ENCODE assay signal across 1 cellular context in the genomic region with DNA sequence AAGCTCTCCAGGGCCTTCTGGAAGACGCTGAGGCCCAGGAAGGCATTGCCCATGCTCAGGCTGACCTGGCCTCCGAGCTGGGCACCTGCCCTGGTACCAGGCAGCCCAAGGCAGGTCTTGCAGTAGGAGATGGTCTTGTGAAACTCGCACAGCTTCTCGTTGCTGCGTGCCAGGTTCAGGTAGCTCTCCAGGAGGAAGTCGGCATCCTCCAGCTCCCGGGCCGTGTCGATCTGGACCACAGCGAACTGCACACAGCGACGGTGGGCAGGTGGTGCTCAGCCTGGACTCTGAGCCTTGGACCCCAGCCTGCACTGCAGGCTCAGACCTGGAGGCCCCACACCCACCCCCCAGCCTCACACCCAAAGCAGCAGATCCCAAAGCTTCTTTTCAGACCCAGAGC.
TF ChIP-seq lines count a peak whose summit lies in the region.

No MANE protein-coding gene starts in this region.

TF ChIP-seq in HepG2, 621 proteins besides CTCF, POLR2A, EP300 and RAD21:
- TF ChIP-seq ZNF687 (CRISPR knock-in tag; IDR thresholded peaks at IDR 0.05) (0 out of 2 replicates have a peak, but pooled peaks have one; percentile 40), HNF4G (IDR thresholded peaks at IDR 0.05; ENCODE audit: borderline replicate concordance, low read depth, low read length) (peak; percentile 56; the same call in 1 of the 2 replicates), HNF4G (CRISPR knock-in tag; IDR thresholded peaks at IDR 0.05; ENCODE audit: borderline replicate concordance, low read depth) (no peak), NR2F2 (IDR thresholded peaks at IDR 0.05; ENCODE audit: borderline replicate concordance, low read depth) (no peak), ZBTB38 (CRISPR knock-in tag; IDR thresholded peaks at IDR 0.05) (peak; percentile 96), HNF4A (CRISPR knock-in tag; IDR thresholded peaks at IDR 0.05) (peak; percentile 62), TEAD2 (CRISPR knock-in tag; IDR thresholded peaks at IDR 0.05) (no peak), RAD51 (IDR thresholded peaks at IDR 0.05; ENCODE audit: borderline replicate concordance) (no peak), HNRNPL (IDR thresholded peaks at IDR 0.05; ENCODE audit: low read depth, low read length) (0 out of 2 replicates have a peak, but pooled peaks have one; percentile 31), ARID5B (CRISPR knock-in tag; IDR thresholded peaks at IDR 0.05) (no peak), ATF7-NPFF (CRISPR knock-in tag; IDR thresholded peaks at IDR 0.05; ENCODE audit: low read depth) (peak; percentile 58; the same call in 1 of the 2 replicates), THAP9 (CRISPR knock-in tag; IDR thresholded peaks at IDR 0.05; ENCODE audit: borderline replicate concordance) (no peak)
TF ChIP-seq in HepG2: peak in this region for 6.
